8 cellular contexts compared by ENCODE assay signal in genomic region chr19:40806385-40807146, GRCh38. TPM values are rescaled to one million over a fixed set of nuclear protein-coding genes. Genes with fewer than 3 reads are reported as not detected.
DNase-seq lines count a peak whose midpoint lies in the region; ATAC-seq and TF ChIP-seq lines count a peak whose summit lies in the region.

No MANE protein-coding gene starts in this region.

- no peak for ATAC-seq in GM18868 (IDR thresholded peaks at IDR 0.05; ENCODE audit: unreplicated experiment)

- peak; percentile 85 for DNase-seq in GM12865 (ENCODE audit: low read depth)
- DNase-seq in NCI-H1105 treated with DMSO at 0.1 percent for 48 hours (lab: John Stamatoyannopoulos, UW): peak; percentile 4
- DNase-seq in activated CD4-positive, alpha-beta T cell treated with anti-CD3 and anti-CD28 coated beads, Interleukin-2, amount 10 ng/mL, durations not matched to agents 7 days and 5 days: peak; percentile 80
- DNase-seq in kidney glomerular epithelial cell (lab: John Stamatoyannopoulos, UW): peak; percentile 98
- DNase-seq in stimulated activated CD4-positive, alpha-beta T cell treated with anti-CD3 and anti-CD28 coated beads, Interleukin-12 subunit alpha, Interleukin-12 subunit beta, amount 100 ng/mL, for 48 hours (ENCODE audit: low read depth in 2 of 3, low spot score in 1 of 3): peak; percentile 61 to 79 (median 72)
- no peak for DNase-seq in NCI-H2196 treated with DMSO at 0.1 percent for 48 hours (lab: John Stamatoyannopoulos, UW; ENCODE audit: unreplicated experiment)

- peak; percentile 86 for TF ChIP-seq CTCF in GM12865 (IDR thresholded peaks at IDR 0.05; ENCODE audit: insufficient read depth, low read depth, low read length, missing control alignments)

- H3K36me3 Mint-ChIP-seq in activated CD4-positive, alpha-beta T cell treated with anti-CD3 and anti-CD28 coated beads, Interleukin-2, amount 10 ng/mL, durations not matched to agents 7 days and 5 days (ENCODE audit: low read depth): peaks cover 83% of the 10 kb centered on the region

- H3K27ac Mint-ChIP-seq in activated CD4-positive, alpha-beta T cell treated with anti-CD3 and anti-CD28 coated beads, Interleukin-2, amount 10 ng/mL, durations not matched to agents 7 days and 5 days: peak overlapping the region; percentile 88

- peaks cover 3% of the 10 kb centered on the region for H3K27me3 Mint-ChIP-seq in activated CD4-positive, alpha-beta T cell treated with anti-CD3 and anti-CD28 coated beads, Interleukin-2, amount 10 ng/mL, durations not matched to agents 7 days and 5 days

- CTCF ChIA-PET in activated CD4-positive, alpha-beta T cell treated with anti-CD3 and anti-CD28 coated beads, Interleukin-2, amount 10 ng/mL, durations not matched to agents 7 days and 5 days (lab: Charles Lee): interaction anchor here (0.5 to 4.3 kb wide), 24 partner anchors 10 to 498 kb away, joined by 3 to 26 read pairs (median 4); partner anchors contain the start of genes ACTMAP, COQ8B, ITPKC and RAB4B

- H3K4me3 ChIP-seq in GM12865 (ENCODE audit: low read depth, low read length): no peak overlapping the region

- POLR2A ChIA-PET in activated CD4-positive, alpha-beta T cell treated with anti-CD3 and anti-CD28 coated beads, Interleukin-2, amount 10 ng/mL, durations not matched to agents 7 days and 5 days (lab: Charles Lee): interaction anchor here (1.2 kb wide), 1 partner anchor 59 kb away, joined by 3 read pairs; no protein-coding TSS in a partner anchor

- H3K9me3 Mint-ChIP-seq in activated CD4-positive, alpha-beta T cell treated with anti-CD3 and anti-CD28 coated beads, Interleukin-2, amount 10 ng/mL, durations not matched to agents 7 days and 5 days: no peaks in the 10 kb centered on the region

- H3K27ac ChIP-seq in cingulate gyrus (ENCODE audit: low read depth, low read length): peak overlapping the region; percentile 97

- peak overlapping the region; percentile 67 for H3K4me3 Mint-ChIP-seq in activated CD4-positive, alpha-beta T cell treated with anti-CD3 and anti-CD28 coated beads, Interleukin-2, amount 10 ng/mL, durations not matched to agents 7 days and 5 days

- H3K4me1 Mint-ChIP-seq in activated CD4-positive, alpha-beta T cell treated with anti-CD3 and anti-CD28 coated beads, Interleukin-2, amount 10 ng/mL, durations not matched to agents 7 days and 5 days: peaks cover 88% of the 10 kb centered on the region

RNA-seq across cellular contexts. Expression of gene EGLN2, which starts 7.6 kb away (rescaled TPM):
- 100 to 1,000 TPM; 124 to 126 TPM for total RNA-seq in activated CD4-positive, alpha-beta T cell treated with anti-CD3 and anti-CD28 coated beads, Interleukin-2, amount 10 ng/mL, durations not matched to agents 7 days and 5 days

RNA-seq across cellular contexts. Expression of gene RAB4B, which starts 28.5 kb away (rescaled TPM):
- 10 to 100 TPM; 52.8 to 54.7 TPM for total RNA-seq in activated CD4-positive, alpha-beta T cell treated with anti-CD3 and anti-CD28 coated beads, Interleukin-2, amount 10 ng/mL, durations not matched to agents 7 days and 5 days

RNA-seq across cellular contexts. Expression of gene MIA, which starts 31.2 kb away (rescaled TPM):
- total RNA-seq in activated CD4-positive, alpha-beta T cell treated with anti-CD3 and anti-CD28 coated beads, Interleukin-2, amount 10 ng/mL, durations not matched to agents 7 days and 5 days: under 1 TPM in 1 of 2 experiments, not detected in 1; 0.89 TPM

RNA-seq across cellular contexts. Expression of gene CYP2A6, which starts 43.7 kb away (rescaled TPM):
- total RNA-seq in activated CD4-positive, alpha-beta T cell treated with anti-CD3 and anti-CD28 coated beads, Interleukin-2, amount 10 ng/mL, durations not matched to agents 7 days and 5 days: not detected

RNA-seq across cellular contexts. Expression of gene SNRPA, which starts 55.6 kb away (rescaled TPM):
- total RNA-seq in activated CD4-positive, alpha-beta T cell treated with anti-CD3 and anti-CD28 coated beads, Interleukin-2, amount 10 ng/mL, durations not matched to agents 7 days and 5 days: 100 to 1,000 TPM; 149 to 182 TPM
